In the genomic region with DNA sequence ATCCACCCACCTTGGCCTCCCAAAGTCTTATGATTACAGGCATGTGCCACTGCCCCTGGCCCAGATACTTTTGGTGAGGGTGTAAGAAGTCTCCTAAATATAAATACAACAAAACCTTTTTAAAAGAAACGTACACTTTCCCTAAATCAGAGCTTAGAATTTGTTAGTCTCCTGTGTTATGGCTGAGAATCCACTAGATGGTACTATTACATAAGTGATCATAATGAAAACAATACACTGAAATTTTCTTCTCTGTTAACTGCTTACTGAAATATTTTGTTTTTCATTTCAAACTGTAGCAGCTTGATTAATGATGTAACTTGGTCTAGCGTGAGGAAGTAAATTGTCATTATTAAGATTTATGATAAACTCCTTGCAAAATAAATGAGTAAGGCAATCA, we compare ENCODE assay signal across 9 cellular contexts.
DNase-seq lines count a peak whose midpoint lies in the region; ATAC-seq, FAIRE-seq and TF ChIP-seq lines count a peak whose summit lies in the region.
"Had no signal": no experiment of that assay in that cellular context is flagged by ENCODE, and none has a peak within 500 bp of the region (broad histone marks: within the 10 kb centered on the region; RNA-seq: fewer than 3 reads in every experiment).

No MANE protein-coding gene starts in this region.

- ATAC-seq in heart left ventricle (no peak), right cardiac atrium (no peak), GM21737 (IDR thresholded peaks at IDR 0.05; ENCODE audit: unreplicated experiment) (no peak), GM18520 (IDR thresholded peaks at IDR 0.05; ENCODE audit: unreplicated experiment) (no peak)

- no peak for TF ChIP-seq POLR2A in heart left ventricle (IDR thresholded peaks at IDR 0.05)

- H3K27ac ChIP-seq in heart left ventricle (no peak overlapping the region), right cardiac atrium (ENCODE audit: low read length) (no peak overlapping the region)

- 19 to 34% (median 22%) methylated on average over 2 of the region's 2 CpGs for WGBS in heart left ventricle, 4 donors
- WGBS in right cardiac atrium, result 12% methylated on average over 2 of the region's 2 CpGs

- intact Hi-C loops in heart left ventricle (cut with DNase I) (loop anchor here in 8 of 10 donors (5.0 to 10.0 kb wide), 5 partner anchors 421 to 1741 kb away; no protein-coding TSS in a partner anchor), right cardiac atrium (cut with DNase I) (loop anchor here in 2 of 4 donors (10.0 kb wide), 2 partner anchors 1731 to 1741 kb away; no protein-coding TSS in a partner anchor)

- no peak for DNase-seq in heart left ventricle
- DNase-seq in right cardiac atrium, result no peak
- peak; percentile 34 for DNase-seq in RPMI7951 (ENCODE audit: low read depth)
- DNase-seq in frontal cortex (ENCODE audit: low spot score in 2 of 2), result peak in 1 of 2 donors; percentile 19
- no peak for DNase-seq in stimulated activated CD4-positive, alpha-beta T cell treated with anti-CD3 and anti-CD28 coated beads, Interleukin-4, amount 100 ng/mL, for 1 hour
- no peak for DNase-seq in activated naive CD4-positive, alpha-beta T cell treated with Interleukin-2 at 50 U/mL for 16 hours
- DNase-seq: GDM1 had no signal

- no peaks in the 10 kb centered on the region for H3K36me3 ChIP-seq in heart left ventricle

- H3K4me1 ChIP-seq in heart left ventricle (no peaks in the 10 kb centered on the region), right cardiac atrium (ENCODE audit: control insufficient read depth, insufficient read depth, low read length) (no peaks in the 10 kb centered on the region)

- FAIRE-seq in frontal cortex (lab: Jason Lieb, UNC), result peak; percentile 95

- H3K4me3 ChIP-seq in heart left ventricle (no peak overlapping the region), right cardiac atrium (ENCODE audit: low read length) (no peak overlapping the region)

- H3K9me3 ChIP-seq in heart left ventricle (no peaks in the 10 kb centered on the region), right cardiac atrium (ENCODE audit: control insufficient read depth, low read length) (no peaks in the 10 kb centered on the region)

- H3K27me3 ChIP-seq in heart left ventricle, result no peaks in the 10 kb centered on the region
- H3K27me3 ChIP-seq in right cardiac atrium (ENCODE audit: control insufficient read depth, insufficient read depth), result no peaks in the 10 kb centered on the region

- TF ChIP-seq CTCF in heart left ventricle (IDR thresholded peaks at IDR 0.05), result peak; percentile 13 to 64 (median 52)
